ENCODE assay signal across 15 cellular contexts in the genomic region with DNA sequence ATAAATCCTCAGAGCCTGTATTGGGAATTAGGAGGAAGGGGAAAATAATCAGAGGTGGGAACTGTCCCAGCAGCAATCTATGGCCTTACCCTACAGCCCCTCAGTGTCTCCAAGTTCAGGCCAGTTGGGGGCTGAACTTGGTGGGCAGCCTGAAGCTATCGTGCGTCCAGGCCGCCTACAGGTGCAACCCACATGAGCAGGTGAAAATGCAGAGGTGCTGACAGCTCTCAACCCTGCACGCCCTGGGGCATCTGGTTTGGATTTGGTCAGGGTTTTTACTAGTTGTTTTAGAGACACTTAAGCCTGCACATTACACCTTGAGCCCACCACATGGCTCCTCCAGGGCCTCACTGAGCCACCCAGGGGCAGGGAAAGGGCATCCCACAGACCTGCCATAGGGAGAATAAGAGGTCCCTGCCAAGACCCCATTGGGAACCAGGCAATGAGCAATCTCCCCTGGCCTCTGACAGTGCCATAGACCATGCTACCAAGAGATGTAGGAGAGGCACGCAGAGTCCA.
DNase-seq lines count a peak whose midpoint lies in the region; ATAC-seq and TF ChIP-seq lines count a peak whose summit lies in the region.
"Had no signal": no experiment of that assay in that cellular context is flagged by ENCODE, and none has a peak within 500 bp of the region (broad histone marks: within the 10 kb centered on the region; RNA-seq: fewer than 3 reads in every experiment).

No MANE protein-coding gene starts in this region.

- ATAC-seq in sciatic nerve, result no peak
- no peak for ATAC-seq in GM21576 (IDR thresholded peaks at IDR 0.05; ENCODE audit: unreplicated experiment)
- ATAC-seq in GM21717 (IDR thresholded peaks at IDR 0.05; ENCODE audit: unreplicated experiment), result no peak
- ATAC-seq in HG03520 (IDR thresholded peaks at IDR 0.05; ENCODE audit: unreplicated experiment), result no peak
- ATAC-seq: GM23338, HCT116 had no signal

- H3K4me1 ChIP-seq in HEK293 (ENCODE audit: control insufficient read depth, insufficient read depth, low read length) (peaks cover 4% of the 10 kb centered on the region), suprapubic skin (peaks cover 10% of the 10 kb centered on the region)

- no peak for TF ChIP-seq EP300 in suprapubic skin (IDR thresholded peaks at IDR 0.05)

- TF ChIP-seq CTCF in HEK293 (tag by site-specific recombination; IDR thresholded peaks at IDR 0.05), result no peak
- TF ChIP-seq CTCF in suprapubic skin (IDR thresholded peaks at IDR 0.05), result no peak

- POLR2A ChIA-PET in HEK293 (lab: Yijun Ruan, JAX), result no interaction called here

- no peak for TF ChIP-seq POLR2A in suprapubic skin (IDR thresholded peaks at IDR 0.05)

- H3K36me3 ChIP-seq in HEK293 (ENCODE audit: control insufficient read depth in 2 of 2, insufficient read depth in 1 of 2, low read length in 2 of 2) (no peaks in the 10 kb centered on the region), suprapubic skin (no peaks in the 10 kb centered on the region)

- H3K27ac ChIP-seq in HEK293 (ENCODE audit: extremely low read depth, low read depth, low read length) (no peak overlapping the region), suprapubic skin (no peak overlapping the region)

- intact Hi-C loops in sciatic nerve (cut with DNase I), result no loop called here

- peak; percentile 23 for DNase-seq in DMS79 (lab: John Stamatoyannopoulos, UW)
- peak; percentile 34 for DNase-seq in sciatic nerve (ENCODE audit: low spot score)
- peak; percentile 28 to 69 for DNase-seq in suprapubic skin (ENCODE audit: low spot score in 2 of 2)
- DNase-seq: C1 segment of cervical spinal cord; Caco-2; CD4-positive, alpha-beta memory T cell; DMS153; GF-D8; H9 had no signal

- H3K9me3 ChIP-seq in HEK293 (ENCODE audit: control insufficient read depth, insufficient read depth, low read depth, low read length) (no peaks in the 10 kb centered on the region), suprapubic skin (no peaks in the 10 kb centered on the region)
- H3K9me3 ChIP-seq: Caco-2 had no signal

- 75% methylated on average over 5 of the region's 5 CpGs for WGBS in suprapubic skin

- no peaks in the 10 kb centered on the region for H3K27me3 ChIP-seq in suprapubic skin

- CTCF ChIA-PET in HEK293 (lab: Yijun Ruan, JAX), result interaction anchor here (3.2 kb wide), 1 partner anchor 79 kb away, joined by 9 read pairs; no protein-coding TSS in a partner anchor

- H3K4me3 ChIP-seq in HEK293 (ENCODE audit: low read depth, low read length) (no peak overlapping the region), suprapubic skin (no peak overlapping the region)
- H3K4me3 ChIP-seq: GM23338 had no signal

TF ChIP-seq in HEK293, 187 proteins besides CTCF, POLR2A, EP300 and RAD21:
- TF ChIP-seq, protein P1, sequence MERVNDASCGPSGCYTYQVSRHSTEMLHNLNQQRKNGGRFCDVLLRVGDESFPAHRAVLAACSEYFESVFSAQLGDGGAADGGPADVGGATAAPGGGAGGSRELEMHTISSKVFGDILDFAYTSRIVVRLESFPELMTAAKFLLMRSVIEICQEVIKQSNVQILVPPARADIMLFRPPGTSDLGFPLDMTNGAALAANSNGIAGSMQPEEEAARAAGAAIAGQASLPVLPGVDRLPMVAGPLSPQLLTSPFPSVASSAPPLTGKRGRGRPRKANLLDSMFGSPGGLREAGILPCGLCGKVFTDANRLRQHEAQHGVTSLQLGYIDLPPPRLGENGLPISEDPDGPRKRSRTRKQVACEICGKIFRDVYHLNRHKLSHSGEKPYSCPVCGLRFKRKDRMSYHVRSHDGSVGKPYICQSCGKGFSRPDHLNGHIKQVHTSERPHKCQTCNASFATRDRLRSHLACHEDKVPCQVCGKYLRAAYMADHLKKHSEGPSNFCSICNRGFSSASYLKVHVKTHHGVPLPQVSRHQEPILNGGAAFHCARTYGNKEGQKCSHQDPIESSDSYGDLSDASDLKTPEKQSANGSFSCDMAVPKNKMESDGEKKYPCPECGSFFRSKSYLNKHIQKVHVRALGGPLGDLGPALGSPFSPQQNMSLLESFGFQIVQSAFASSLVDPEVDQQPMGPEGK (tag by site-specific recombination; IDR thresholded peaks at IDR 0.05), result no peak
- no peak for TF ChIP-seq ZNF274 (IDR thresholded peaks at IDR 0.05; ENCODE audit: low read length)
- TF ChIP-seq ZNF274 (tag by site-specific recombination; IDR thresholded peaks at IDR 0.05; ENCODE audit: borderline replicate concordance), result no peak
- TF ChIP-seq ZFHX2 (tag by site-specific recombination; conservative IDR thresholded peaks at IDR 0.05), result peak; percentile 69
- peak; percentile 88 for TF ChIP-seq EGR2 (tag by site-specific recombination; IDR thresholded peaks at IDR 0.05; ENCODE audit: low read depth)
